In the genomic region with DNA sequence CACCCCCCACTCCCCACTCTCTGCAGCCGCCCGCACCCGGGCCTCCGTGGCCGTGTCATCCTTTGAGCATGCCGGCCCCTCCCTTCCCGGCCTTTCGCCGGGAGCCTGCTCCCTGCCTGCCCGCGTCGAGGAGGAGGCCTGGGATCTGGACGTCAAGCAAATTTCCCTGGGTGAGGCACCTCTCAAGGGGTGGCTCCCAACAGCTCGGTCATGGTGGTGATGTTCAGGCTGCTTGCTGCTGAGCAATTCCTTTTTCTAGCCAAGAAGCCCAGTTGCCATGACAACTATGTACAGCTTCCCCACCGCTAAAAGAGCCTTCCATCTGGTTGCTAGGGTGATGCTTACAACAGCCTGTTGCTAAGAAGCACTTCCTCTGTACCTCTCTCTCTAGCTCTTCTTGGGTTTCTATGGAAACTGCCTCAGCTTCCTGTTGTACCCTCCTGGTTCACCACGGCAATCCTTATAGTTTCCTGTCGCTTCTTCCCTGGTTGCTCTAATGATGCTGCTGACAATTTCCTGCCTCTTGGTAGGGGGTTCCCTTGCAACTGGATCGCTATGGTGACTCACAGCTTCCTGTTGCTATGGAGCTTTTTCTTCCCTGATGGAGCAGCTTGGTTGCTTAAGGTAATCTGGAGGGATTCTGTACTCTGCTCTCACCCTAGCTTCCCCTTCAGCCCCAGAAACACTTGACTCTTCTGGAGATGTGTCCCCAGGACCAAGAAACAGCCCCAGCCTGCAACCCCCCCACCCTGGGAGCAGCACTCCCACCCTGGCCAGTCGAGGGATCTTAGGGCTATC, we compare ENCODE assay signal across 2 cellular contexts.
A peak's percentile ranks its signal among the peaks of the same experiment; 100 is the strongest.
TF ChIP-seq lines count a peak whose summit lies in the region.

No MANE protein-coding gene starts in this region.

TF ChIP-seq in A549, 52 proteins besides CTCF, POLR2A, EP300 and RAD21:
- TF ChIP-seq ZC3H11A (IDR thresholded peaks at IDR 0.05) (no peak), FOSL2 (IDR thresholded peaks at IDR 0.05) (no peak), FOSL2 (CRISPR knock-in tag; IDR thresholded peaks at IDR 0.05) (peak; percentile 19; the same call in 1 of the 2 replicates)
TF ChIP-seq in A549: peak in this region for 1.

TF ChIP-seq in HepG2, 621 proteins besides CTCF, POLR2A, EP300 and RAD21:
- TF ChIP-seq ZKSCAN1 (IDR thresholded peaks at IDR 0.05; ENCODE audit: low read length) = no peak
- TF ChIP-seq, protein P1, sequence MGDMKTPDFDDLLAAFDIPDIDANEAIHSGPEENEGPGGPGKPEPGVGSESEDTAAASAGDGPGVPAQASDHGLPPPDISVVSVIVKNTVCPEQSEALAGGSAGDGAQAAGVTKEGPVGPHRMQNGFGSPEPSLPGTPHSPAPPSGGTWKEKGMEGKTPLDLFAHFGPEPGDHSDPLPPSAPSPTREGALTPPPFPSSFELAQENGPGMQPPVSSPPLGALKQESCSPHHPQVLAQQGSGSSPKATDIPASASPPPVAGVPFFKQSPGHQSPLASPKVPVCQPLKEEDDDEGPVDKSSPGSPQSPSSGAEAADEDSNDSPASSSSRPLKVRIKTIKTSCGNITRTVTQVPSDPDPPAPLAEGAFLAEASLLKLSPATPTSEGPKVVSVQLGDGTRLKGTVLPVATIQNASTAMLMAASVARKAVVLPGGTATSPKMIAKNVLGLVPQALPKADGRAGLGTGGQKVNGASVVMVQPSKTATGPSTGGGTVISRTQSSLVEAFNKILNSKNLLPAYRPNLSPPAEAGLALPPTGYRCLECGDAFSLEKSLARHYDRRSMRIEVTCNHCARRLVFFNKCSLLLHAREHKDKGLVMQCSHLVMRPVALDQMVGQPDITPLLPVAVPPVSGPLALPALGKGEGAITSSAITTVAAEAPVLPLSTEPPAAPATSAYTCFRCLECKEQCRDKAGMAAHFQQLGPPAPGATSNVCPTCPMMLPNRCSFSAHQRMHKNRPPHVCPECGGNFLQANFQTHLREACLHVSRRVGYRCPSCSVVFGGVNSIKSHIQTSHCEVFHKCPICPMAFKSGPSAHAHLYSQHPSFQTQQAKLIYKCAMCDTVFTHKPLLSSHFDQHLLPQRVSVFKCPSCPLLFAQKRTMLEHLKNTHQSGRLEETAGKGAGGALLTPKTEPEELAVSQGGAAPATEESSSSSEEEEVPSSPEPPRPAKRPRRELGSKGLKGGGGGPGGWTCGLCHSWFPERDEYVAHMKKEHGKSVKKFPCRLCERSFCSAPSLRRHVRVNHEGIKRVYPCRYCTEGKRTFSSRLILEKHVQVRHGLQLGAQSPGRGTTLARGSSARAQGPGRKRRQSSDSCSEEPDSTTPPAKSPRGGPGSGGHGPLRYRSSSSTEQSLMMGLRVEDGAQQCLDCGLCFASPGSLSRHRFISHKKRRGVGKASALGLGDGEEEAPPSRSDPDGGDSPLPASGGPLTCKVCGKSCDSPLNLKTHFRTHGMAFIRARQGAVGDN (CRISPR knock-in tag; IDR thresholded peaks at IDR 0.05) = peak; percentile 30; the same call in 1 of the 2 replicates
- peak; percentile 65 for TF ChIP-seq RBFOX2 (IDR thresholded peaks at IDR 0.05; ENCODE audit: low read depth, low read length)
- TF ChIP-seq SMAD1 (CRISPR knock-in tag; IDR thresholded peaks at IDR 0.05; ENCODE audit: borderline replicate concordance, low read depth) = no peak
- 0 out of 2 replicates have a peak, but pooled peaks have one; percentile 36 for TF ChIP-seq POLR2AphosphoS2 (IDR thresholded peaks at IDR 0.05; ENCODE audit: low read depth, low read length)
- no peak for TF ChIP-seq TAF1 (CRISPR knock-in tag; IDR thresholded peaks at IDR 0.05)
- TF ChIP-seq RFX3 (CRISPR knock-in tag; IDR thresholded peaks at IDR 0.05) = peak; percentile 67; the same call in 1 of the 2 replicates
- TF ChIP-seq ZNF10 (CRISPR knock-in tag; IDR thresholded peaks at IDR 0.05; ENCODE audit: borderline replicate concordance, low read depth) = no peak
- TF ChIP-seq ZNF180 (CRISPR knock-in tag; IDR thresholded peaks at IDR 0.05; ENCODE audit: borderline replicate concordance, low read depth) = no peak
- no peak for TF ChIP-seq ZNF251 (CRISPR knock-in tag; IDR thresholded peaks at IDR 0.05)
- TF ChIP-seq RFX1 (IDR thresholded peaks at IDR 0.05) = peak; percentile 83
- TF ChIP-seq RBM22 (optimal IDR thresholded peaks at IDR 0.05; ENCODE audit: low read length) = peak; percentile 96
- TF ChIP-seq POLR2AphosphoS5 (IDR thresholded peaks at IDR 0.05; ENCODE audit: low read depth, low read length) = peak; percentile 59
- TF ChIP-seq AGO1 (IDR thresholded peaks at IDR 0.05; ENCODE audit: low read depth, low read length, poor library complexity, severe bottlenecking) = peak; percentile 62
- TF ChIP-seq, protein P2, sequence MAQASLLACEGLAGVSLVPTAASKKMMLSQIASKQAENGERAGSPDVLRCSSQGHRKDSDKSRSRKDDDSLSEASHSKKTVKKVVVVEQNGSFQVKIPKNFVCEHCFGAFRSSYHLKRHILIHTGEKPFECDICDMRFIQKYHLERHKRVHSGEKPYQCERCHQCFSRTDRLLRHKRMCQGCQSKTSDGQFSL (CRISPR knock-in tag; IDR thresholded peaks at IDR 0.05) = no peak
- no peak for TF ChIP-seq HES4 (CRISPR knock-in tag; IDR thresholded peaks at IDR 0.05; ENCODE audit: borderline replicate concordance)
- peak; percentile 98 for TF ChIP-seq AGO2 (optimal IDR thresholded peaks at IDR 0.05; ENCODE audit: low read depth, low read length)
- TF ChIP-seq ADNP (CRISPR knock-in tag; IDR thresholded peaks at IDR 0.05) = no peak
- TF ChIP-seq GFI1 (CRISPR knock-in tag; IDR thresholded peaks at IDR 0.05; ENCODE audit: borderline replicate concordance) = no peak
- TF ChIP-seq, protein P3, sequence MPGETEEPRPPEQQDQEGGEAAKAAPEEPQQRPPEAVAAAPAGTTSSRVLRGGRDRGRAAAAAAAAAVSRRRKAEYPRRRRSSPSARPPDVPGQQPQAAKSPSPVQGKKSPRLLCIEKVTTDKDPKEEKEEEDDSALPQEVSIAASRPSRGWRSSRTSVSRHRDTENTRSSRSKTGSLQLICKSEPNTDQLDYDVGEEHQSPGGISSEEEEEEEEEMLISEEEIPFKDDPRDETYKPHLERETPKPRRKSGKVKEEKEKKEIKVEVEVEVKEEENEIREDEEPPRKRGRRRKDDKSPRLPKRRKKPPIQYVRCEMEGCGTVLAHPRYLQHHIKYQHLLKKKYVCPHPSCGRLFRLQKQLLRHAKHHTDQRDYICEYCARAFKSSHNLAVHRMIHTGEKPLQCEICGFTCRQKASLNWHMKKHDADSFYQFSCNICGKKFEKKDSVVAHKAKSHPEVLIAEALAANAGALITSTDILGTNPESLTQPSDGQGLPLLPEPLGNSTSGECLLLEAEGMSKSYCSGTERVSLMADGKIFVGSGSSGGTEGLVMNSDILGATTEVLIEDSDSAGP (CRISPR knock-in tag; IDR thresholded peaks at IDR 0.05; ENCODE audit: borderline replicate concordance) = peak; percentile 19; the same call in 1 of the 2 replicates
- peak; percentile 54 for TF ChIP-seq AKAP8 (CRISPR knock-in tag; IDR thresholded peaks at IDR 0.05)
- peak; percentile 58; the same call in 1 of the 2 replicates for TF ChIP-seq ZC3H13 (CRISPR knock-in tag; IDR thresholded peaks at IDR 0.05)
- 0 out of 2 replicates have a peak, but pooled peaks have one; percentile 16 for TF ChIP-seq POLR2G (IDR thresholded peaks at IDR 0.05; ENCODE audit: low read depth, low read length)
- TF ChIP-seq, protein P4, sequence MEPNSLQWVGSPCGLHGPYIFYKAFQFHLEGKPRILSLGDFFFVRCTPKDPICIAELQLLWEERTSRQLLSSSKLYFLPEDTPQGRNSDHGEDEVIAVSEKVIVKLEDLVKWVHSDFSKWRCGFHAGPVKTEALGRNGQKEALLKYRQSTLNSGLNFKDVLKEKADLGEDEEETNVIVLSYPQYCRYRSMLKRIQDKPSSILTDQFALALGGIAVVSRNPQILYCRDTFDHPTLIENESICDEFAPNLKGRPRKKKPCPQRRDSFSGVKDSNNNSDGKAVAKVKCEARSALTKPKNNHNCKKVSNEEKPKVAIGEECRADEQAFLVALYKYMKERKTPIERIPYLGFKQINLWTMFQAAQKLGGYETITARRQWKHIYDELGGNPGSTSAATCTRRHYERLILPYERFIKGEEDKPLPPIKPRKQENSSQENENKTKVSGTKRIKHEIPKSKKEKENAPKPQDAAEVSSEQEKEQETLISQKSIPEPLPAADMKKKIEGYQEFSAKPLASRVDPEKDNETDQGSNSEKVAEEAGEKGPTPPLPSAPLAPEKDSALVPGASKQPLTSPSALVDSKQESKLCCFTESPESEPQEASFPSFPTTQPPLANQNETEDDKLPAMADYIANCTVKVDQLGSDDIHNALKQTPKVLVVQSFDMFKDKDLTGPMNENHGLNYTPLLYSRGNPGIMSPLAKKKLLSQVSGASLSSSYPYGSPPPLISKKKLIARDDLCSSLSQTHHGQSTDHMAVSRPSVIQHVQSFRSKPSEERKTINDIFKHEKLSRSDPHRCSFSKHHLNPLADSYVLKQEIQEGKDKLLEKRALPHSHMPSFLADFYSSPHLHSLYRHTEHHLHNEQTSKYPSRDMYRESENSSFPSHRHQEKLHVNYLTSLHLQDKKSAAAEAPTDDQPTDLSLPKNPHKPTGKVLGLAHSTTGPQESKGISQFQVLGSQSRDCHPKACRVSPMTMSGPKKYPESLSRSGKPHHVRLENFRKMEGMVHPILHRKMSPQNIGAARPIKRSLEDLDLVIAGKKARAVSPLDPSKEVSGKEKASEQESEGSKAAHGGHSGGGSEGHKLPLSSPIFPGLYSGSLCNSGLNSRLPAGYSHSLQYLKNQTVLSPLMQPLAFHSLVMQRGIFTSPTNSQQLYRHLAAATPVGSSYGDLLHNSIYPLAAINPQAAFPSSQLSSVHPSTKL (CRISPR knock-in tag; IDR thresholded peaks at IDR 0.05) = no peak
- TF ChIP-seq, protein P5, sequence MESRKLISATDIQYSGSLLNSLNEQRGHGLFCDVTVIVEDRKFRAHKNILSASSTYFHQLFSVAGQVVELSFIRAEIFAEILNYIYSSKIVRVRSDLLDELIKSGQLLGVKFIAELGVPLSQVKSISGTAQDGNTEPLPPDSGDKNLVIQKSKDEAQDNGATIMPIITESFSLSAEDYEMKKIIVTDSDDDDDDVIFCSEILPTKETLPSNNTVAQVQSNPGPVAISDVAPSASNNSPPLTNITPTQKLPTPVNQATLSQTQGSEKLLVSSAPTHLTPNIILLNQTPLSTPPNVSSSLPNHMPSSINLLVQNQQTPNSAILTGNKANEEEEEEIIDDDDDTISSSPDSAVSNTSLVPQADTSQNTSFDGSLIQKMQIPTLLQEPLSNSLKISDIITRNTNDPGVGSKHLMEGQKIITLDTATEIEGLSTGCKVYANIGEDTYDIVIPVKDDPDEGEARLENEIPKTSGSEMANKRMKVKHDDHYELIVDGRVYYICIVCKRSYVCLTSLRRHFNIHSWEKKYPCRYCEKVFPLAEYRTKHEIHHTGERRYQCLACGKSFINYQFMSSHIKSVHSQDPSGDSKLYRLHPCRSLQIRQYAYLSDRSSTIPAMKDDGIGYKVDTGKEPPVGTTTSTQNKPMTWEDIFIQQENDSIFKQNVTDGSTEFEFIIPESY (CRISPR knock-in tag; IDR thresholded peaks at IDR 0.05) = peak; percentile 80
- no peak for TF ChIP-seq SMAD3 (CRISPR knock-in tag; IDR thresholded peaks at IDR 0.05)
- no peak for TF ChIP-seq SETDB1 (CRISPR knock-in tag; IDR thresholded peaks at IDR 0.05; ENCODE audit: borderline replicate concordance)
- TF ChIP-seq ZNF883 (CRISPR knock-in tag; IDR thresholded peaks at IDR 0.05; ENCODE audit: not compliant biosample characterization) = peak; percentile 46
- TF ChIP-seq RFX5 (IDR thresholded peaks at IDR 0.05; ENCODE audit: low read depth, low read length) = peak; percentile 50; the same call in 1 of the 2 replicates
- no peak for TF ChIP-seq TARDBP (CRISPR knock-in tag; IDR thresholded peaks at IDR 0.05)
